9 cellular contexts compared by ENCODE assay signal in genomic region chr19:13974073-13974472, GRCh38. TPM values are rescaled to one million over a fixed set of nuclear protein-coding genes. Genes with fewer than 3 reads are reported as not detected.
DNase-seq lines count a peak whose midpoint lies in the region; ATAC-seq, FAIRE-seq and TF ChIP-seq lines count a peak whose summit lies in the region.
"Had no signal": no experiment of that assay in that cellular context is flagged by ENCODE, and none has a peak within 500 bp of the region (broad histone marks: within the 10 kb centered on the region; RNA-seq: fewer than 3 reads in every experiment).

No MANE protein-coding gene starts in this region.

- peaks cover 2% of the 10 kb centered on the region; the same call in 1 of the 2 replicates for H3K23me2 ChIP-seq in H1 (ENCODE audit: low read depth, low read length)

- H3K14ac ChIP-seq in H1 (ENCODE audit: insufficient read length), result no peak overlapping the region

- WGBS in H1 (ENCODE audit: extremely low coverage in 1 of 2, insufficient coverage in 1 of 2, insufficient read length in 1 of 2, insufficient replicate concordance in 2 of 2, low coverage in 1 of 2, low lambda C conversion rate in 2 of 2, missing lambda C conversion rate in 1 of 2), 2 experiments, result 29% methylated on average over 12 of the region's 12 CpGs; no CpG with 5 or more reads in 1 of the 2 experiments

- DNase-seq in SHP77 treated with DMSO at 0.1 percent for 48 hours (lab: John Stamatoyannopoulos, UW) (peak; percentile 0), SHP77 (lab: John Stamatoyannopoulos, UW) (no peak), H1 (ENCODE audit: low read depth in 1 of 2, low spot score in 2 of 2) (peak; percentile 70 to 78)
- DNase-seq: lower lobe of right lung had no signal

- TF ChIP-seq EP300 in H1 (IDR thresholded peaks at IDR 0.05; ENCODE audit: borderline replicate concordance in 1 of 2, low read depth in 2 of 2, low read length in 2 of 2), result no peak

- no peak overlapping the region for H3K4ac ChIP-seq in H1 (replicated peaks; ENCODE audit: insufficient read length, low read depth, low read length)

- ATAC-seq in SK-N-SH treated with all-trans-retinoic acid at 6 μM for 48 hours (peak; percentile 85), HG02588 (IDR thresholded peaks at IDR 0.05; ENCODE audit: unreplicated experiment) (no peak), HG02571 (IDR thresholded peaks at IDR 0.05; ENCODE audit: unreplicated experiment) (no peak), GM21576 (IDR thresholded peaks at IDR 0.05; ENCODE audit: unreplicated experiment) (no peak)
- no peak for ATAC-seq in stimulated activated memory B cell treated with anti-CD40 and anti-IgM and Interleukin-4, amounts not matched to agents 10 μg/mL and 1 μg/mL and 100 μg/mL, for 72 hours

- peaks cover 23% of the 10 kb centered on the region for H3K4me1 Mint-ChIP-seq in stimulated activated memory B cell treated with anti-CD40 and anti-IgM and Interleukin-4, amounts not matched to agents 10 μg/mL and 1 μg/mL and 100 μg/mL, for 72 hours

- H2BK20ac ChIP-seq in H1 (ENCODE audit: low read length), result no peak overlapping the region

- H3K56ac ChIP-seq in H1 (replicated peaks; ENCODE audit: insufficient read length, low read depth, low read length), result no peak overlapping the region

- no peaks in the 10 kb centered on the region for H3K27me3 ChIP-seq in H1 (replicated peaks in 1 of 4; ENCODE audit: control insufficient read depth in 3 of 4, extremely low read depth in 1 of 4, insufficient read depth in 3 of 4, low read length in 3 of 4)

- H3K4me2 ChIP-seq in H1 (ENCODE audit: insufficient read depth in 1 of 2, low read depth in 2 of 2, low read length in 2 of 2), result peak overlapping the region in 1 of 2 experiments; percentile 42; a peak in 2 of 4 replicates

- H3K36me3 Mint-ChIP-seq in stimulated activated memory B cell treated with anti-CD40 and anti-IgM and Interleukin-4, amounts not matched to agents 10 μg/mL and 1 μg/mL and 100 μg/mL, for 72 hours, result peaks cover 39% of the 10 kb centered on the region

- POLR2A ChIA-PET in H1 (lab: Charles Lee; ENCODE audit: partially characterized antibody), result interaction anchor here (0.7 to 4.9 kb wide), 7 partner anchors 11 to 370 kb away, joined by 3 to 44 read pairs (median 4); no protein-coding TSS in a partner anchor

- CTCF ChIA-PET in H1 (lab: Charles Lee; ENCODE audit: partially characterized antibody), result interaction anchor here (1.0 to 10.3 kb wide), 7 partner anchors 11 to 98 kb away, joined by 3 to 77 read pairs (median 5); partner anchors contain the start of genes IL27RA and MISP3

- H3K4me1 ChIP-seq in H1 (replicated peaks in 1 of 4; ENCODE audit: control insufficient read depth in 3 of 4, insufficient read depth in 4 of 4, low read length in 3 of 4), result peaks cover 0 to 8% (median 3%) of the 10 kb centered on the region in 4 experiments; a peak in 3 of 7 replicates

- no peak for TF ChIP-seq CTCF in H1 (IDR thresholded peaks at IDR 0.05; ENCODE audit: control extremely low read depth in 1 of 3, insufficient read depth in 1 of 3, low read depth in 1 of 3, low read length in 3 of 3)

- no peaks in the 10 kb centered on the region for H3K27me3 Mint-ChIP-seq in stimulated activated memory B cell treated with anti-CD40 and anti-IgM and Interleukin-4, amounts not matched to agents 10 μg/mL and 1 μg/mL and 100 μg/mL, for 72 hours

- H3K79me2 ChIP-seq in H1 (ENCODE audit: control insufficient read depth in 1 of 2, insufficient read depth in 2 of 2, low read length in 2 of 2), result no peaks in the 10 kb centered on the region

- peak overlapping the region; percentile 39; the same call in 1 of the 2 replicates for H3K27ac ChIP-seq in H1 (ENCODE audit: low read depth, low read length)
- H3K27ac ChIP-seq: lower lobe of right lung had no signal

- no peak overlapping the region for H4K91ac ChIP-seq in H1 (replicated peaks; ENCODE audit: insufficient read length, low read length)

- H3K23ac ChIP-seq in H1 (ENCODE audit: insufficient read length), result no peak overlapping the region

- 0 out of 3 replicates have a peak, but pooled peaks of 1 of the 2 experiments have one; percentile 50 for TF ChIP-seq POLR2A in H1 (IDR thresholded peaks at IDR 0.05; ENCODE audit: control extremely low read depth in 1 of 2, low read depth in 2 of 2, low read length in 2 of 2)

- H4K8ac ChIP-seq in H1 (ENCODE audit: extremely low read depth, insufficient read depth, low read length), result no peak overlapping the region

- H3K18ac ChIP-seq in H1 (ENCODE audit: extremely low read depth, low read length), result peak overlapping the region; percentile 87

- H2AFZ ChIP-seq in H1 (ENCODE audit: low read length), result no peak overlapping the region

- H3K9me3 Mint-ChIP-seq in stimulated activated memory B cell treated with anti-CD40 and anti-IgM and Interleukin-4, amounts not matched to agents 10 μg/mL and 1 μg/mL and 100 μg/mL, for 72 hours, result no peaks in the 10 kb centered on the region

- no peak overlapping the region; a peak in 1 of 8 replicates for H3K4me3 ChIP-seq in H1 (ENCODE audit: extremely low read depth in 1 of 4, insufficient read depth in 2 of 4, low read depth in 3 of 4, low read length in 4 of 4)
- H3K4me3 ChIP-seq: lower lobe of right lung had no signal

- no peak overlapping the region for H3K4me3 Mint-ChIP-seq in stimulated activated memory B cell treated with anti-CD40 and anti-IgM and Interleukin-4, amounts not matched to agents 10 μg/mL and 1 μg/mL and 100 μg/mL, for 72 hours

- H2BK5ac ChIP-seq in H1 (ENCODE audit: low read depth, low read length), result 0 out of 2 replicates have a peak overlapping the region, but pooled peaks have one; percentile 52

- peak; percentile 100 for FAIRE-seq in H1 (lab: Jason Lieb, UNC)

- peaks cover 0 to 9% (median 4%) of the 10 kb centered on the region in 4 experiments; a peak in 2 of 8 replicates for H3K36me3 ChIP-seq in H1 (ENCODE audit: control insufficient read depth in 2 of 4, insufficient read depth in 4 of 4, low read length in 3 of 4)

- H2BK120ac ChIP-seq in H1 (replicated peaks; ENCODE audit: low read depth, low read length), result no peak overlapping the region

- 0 out of 2 replicates have a peak overlapping the region, but pooled peaks have one; percentile 81 for H2BK15ac ChIP-seq in H1 (ENCODE audit: low read length)

- H4K20me1 ChIP-seq in H1 (replicated peaks in 1 of 2; ENCODE audit: control insufficient read depth in 1 of 2, insufficient read depth in 2 of 2, low read length in 2 of 2), result no peaks in the 10 kb centered on the region

- H2BK12ac ChIP-seq in H1 (ENCODE audit: low read depth, low read length), result peak overlapping the region; percentile 99; the same call in 1 of the 2 replicates

- H3K79me1 ChIP-seq in H1 (ENCODE audit: low read depth, low read length), result no peaks in the 10 kb centered on the region

- H4K5ac ChIP-seq in H1 (ENCODE audit: insufficient read length, low read depth, low read length), result no peak overlapping the region

- no peak overlapping the region; the same call in 1 of the 2 replicates for H2AK5ac ChIP-seq in H1 (ENCODE audit: low read depth, low read length)

- H3K9me3 ChIP-seq in H1 (ENCODE audit: insufficient read depth in 2 of 2, low read depth in 1 of 2, low read length in 1 of 2), result no peaks in the 10 kb centered on the region
- H3K9me3 ChIP-seq: lower lobe of right lung had no signal

- TF ChIP-seq RAD21 in H1 (IDR thresholded peaks at IDR 0.05 in 1 of 2, conservative IDR thresholded peaks at IDR 0.05 in 1 of 2; ENCODE audit: low read depth in 2 of 2, low read length in 2 of 2), result no peak

- peak overlapping the region in 1 of 4 experiments; percentile 68; a peak in 2 of 7 replicates for H3K9ac ChIP-seq in H1 (replicated peaks in 1 of 4; ENCODE audit: extremely low read depth in 1 of 4, low read depth in 3 of 4, low read length in 3 of 4)

- H3K27ac Mint-ChIP-seq in stimulated activated memory B cell treated with anti-CD40 and anti-IgM and Interleukin-4, amounts not matched to agents 10 μg/mL and 1 μg/mL and 100 μg/mL, for 72 hours, result peak overlapping the region; percentile 25

RNA-seq across cellular contexts. Expression of gene DCAF15, which starts 21.8 kb away (rescaled TPM):
- 68.7 and 77.1 TPM in 2 replicates for total RNA-seq in H1 (2021; fragmentation: NEBNext Ultra II Directional; extraction: Animal tissue kit (Norgen Biotek cat#: 25700))
- 80.8 and 127 TPM in 2 replicates for polyA plus RNA-seq in H1 (2011; rRNA removed)
- polyA plus RNA-seq in H1 (2011; cell fraction: cytosol; rRNA removed), result 69.0 TPM
- polyA plus RNA-seq in H1 (2011; cell fraction: nucleus; rRNA removed), result 277 TPM
- polyA plus RNA-seq in H1 (2012, experiment 1 of 2), result 53.4 to 97.6 TPM (median 89.3 TPM) in 4 replicates
- 56.8 TPM for polyA plus RNA-seq in H1 (2012, experiment 2 of 2)
- polyA plus RNA-seq in H1 (2013, experiment 1 of 2), result 47.2 TPM
- 42.2 TPM for polyA plus RNA-seq in H1 (2013, experiment 2 of 2)
- polyA minus RNA-seq in H1 (2011; rRNA and poly(A)+ RNA removed), result 36.7 and 59.9 TPM in 2 replicates
- polyA minus RNA-seq in H1 (2011; cell fraction: cytosol; rRNA and poly(A)+ RNA removed), result 32.1 TPM
- polyA minus RNA-seq in H1 (2011; cell fraction: nucleus; rRNA and poly(A)+ RNA removed), result 66.5 TPM

RNA-seq across cellular contexts. Expression of gene RFX1, which starts 32.0 kb away (rescaled TPM):
- total RNA-seq in H1 (2021; fragmentation: NEBNext Ultra II Directional; extraction: Animal tissue kit (Norgen Biotek cat#: 25700)), result 16.1 and 17.0 TPM in 2 replicates
- polyA plus RNA-seq in H1 (2011; rRNA removed), result 4.9 and 10.4 TPM in 2 replicates
- polyA plus RNA-seq in H1 (2011; cell fraction: cytosol; rRNA removed), result 3.4 TPM
- 13.6 TPM for polyA plus RNA-seq in H1 (2011; cell fraction: nucleus; rRNA removed)
- polyA plus RNA-seq in H1 (2012, experiment 1 of 2), result 10.7 to 19.4 TPM (median 17.4 TPM) in 4 replicates
- 11.3 TPM for polyA plus RNA-seq in H1 (2012, experiment 2 of 2)
- polyA plus RNA-seq in H1 (2013, experiment 1 of 2), result 8.7 TPM
- 8.1 TPM for polyA plus RNA-seq in H1 (2013, experiment 2 of 2)
- 1.9 and 2.7 TPM in 2 replicates for polyA minus RNA-seq in H1 (2011; rRNA and poly(A)+ RNA removed)
- 19.2 TPM for polyA minus RNA-seq in H1 (2011; cell fraction: cytosol; rRNA and poly(A)+ RNA removed)
- polyA minus RNA-seq in H1 (2011; cell fraction: nucleus; rRNA and poly(A)+ RNA removed), result 9.3 TPM

RNA-seq across cellular contexts. Expression of gene PODNL1, which starts 35.9 kb away (rescaled TPM):
- 0.75 and 1.5 TPM in 2 replicates for total RNA-seq in H1 (2021; fragmentation: NEBNext Ultra II Directional; extraction: Animal tissue kit (Norgen Biotek cat#: 25700))
- polyA plus RNA-seq in H1 (2011; rRNA removed), result 1.0 and 2.3 TPM in 2 replicates
- polyA plus RNA-seq in H1 (2011; cell fraction: cytosol; rRNA removed), result 1.8 TPM
- 2.7 TPM for polyA plus RNA-seq in H1 (2011; cell fraction: nucleus; rRNA removed)
- polyA plus RNA-seq in H1 (2012, experiment 1 of 2), result 0.61 to 2.0 TPM (median 1.5 TPM) in 4 replicates
- polyA plus RNA-seq in H1 (2012, experiment 2 of 2), result 1.7 TPM
- 0.18 TPM for polyA plus RNA-seq in H1 (2013, experiment 1 of 2)
- 0.68 TPM for polyA plus RNA-seq in H1 (2013, experiment 2 of 2)
- 0.22 TPM in 1 of 2 replicates, not detected in the other for polyA minus RNA-seq in H1 (2011; rRNA and poly(A)+ RNA removed)
- polyA minus RNA-seq in H1 (2011; cell fraction: cytosol; rRNA and poly(A)+ RNA removed), result not detected
- 1.2 TPM for polyA minus RNA-seq in H1 (2011; cell fraction: nucleus; rRNA and poly(A)+ RNA removed)

RNA-seq across cellular contexts. Expression of gene RLN3, which starts 53.9 kb away (rescaled TPM):
- total RNA-seq in H1 (2021; fragmentation: NEBNext Ultra II Directional; extraction: Animal tissue kit (Norgen Biotek cat#: 25700)), result not detected in 2 replicates
- not detected in 2 replicates for polyA plus RNA-seq in H1 (2011; rRNA removed)
- polyA plus RNA-seq in H1 (2011; cell fraction: cytosol; rRNA removed), result not detected
- not detected for polyA plus RNA-seq in H1 (2011; cell fraction: nucleus; rRNA removed)
- not detected in 4 replicates for polyA plus RNA-seq in H1 (2012, experiment 1 of 2)
- polyA plus RNA-seq in H1 (2012, experiment 2 of 2), result not detected
- polyA plus RNA-seq in H1 (2013, experiment 1 of 2), result not detected
- not detected for polyA plus RNA-seq in H1 (2013, experiment 2 of 2)
- polyA minus RNA-seq in H1 (2011; rRNA and poly(A)+ RNA removed), result not detected in 2 replicates
- polyA minus RNA-seq in H1 (2011; cell fraction: cytosol; rRNA and poly(A)+ RNA removed), result not detected
- not detected for polyA minus RNA-seq in H1 (2011; cell fraction: nucleus; rRNA and poly(A)+ RNA removed)
- total RNA-seq: lower lobe of right lung had no signal

RNA-seq across cellular contexts. Expression of gene IL27RA, which starts 57.5 kb away (rescaled TPM):
- 14.7 and 15.1 TPM in 2 replicates for total RNA-seq in H1 (2021; fragmentation: NEBNext Ultra II Directional; extraction: Animal tissue kit (Norgen Biotek cat#: 25700))
- polyA plus RNA-seq in H1 (2011; rRNA removed), result 9.9 and 10.8 TPM in 2 replicates
- 10.1 TPM for polyA plus RNA-seq in H1 (2011; cell fraction: cytosol; rRNA removed)
- 10.7 TPM for polyA plus RNA-seq in H1 (2011; cell fraction: nucleus; rRNA removed)
- 10.1 to 14.2 TPM (median 12.6 TPM) in 4 replicates for polyA plus RNA-seq in H1 (2012, experiment 1 of 2)
- polyA plus RNA-seq in H1 (2012, experiment 2 of 2), result 12.9 TPM
- 24.7 TPM for polyA plus RNA-seq in H1 (2013, experiment 1 of 2)
- polyA plus RNA-seq in H1 (2013, experiment 2 of 2), result 24.8 TPM
- 5.9 TPM in 2 replicates for polyA minus RNA-seq in H1 (2011; rRNA and poly(A)+ RNA removed)
- 8.6 TPM for polyA minus RNA-seq in H1 (2011; cell fraction: cytosol; rRNA and poly(A)+ RNA removed)
- 3.5 TPM for polyA minus RNA-seq in H1 (2011; cell fraction: nucleus; rRNA and poly(A)+ RNA removed)

Comparison
In these comparisons a context has a peak if more than half of its experiments do, and no peak if none do; other contexts are left out.
1. DNase-seq: peak in SHP77 treated with DMSO at 0.1 percent for 48 hours (single experiment) and H1 (2 of 2); none in SHP77 (0 of 2).